26 cellular contexts compared by ENCODE assay signal in genomic region chr6:130534627-130535026, GRCh38.
"Had no signal": no experiment of that assay in that cellular context is flagged by ENCODE, and none has a peak within 500 bp of the region (broad histone marks: within the 10 kb centered on the region; RNA-seq: fewer than 3 reads in every experiment).

No MANE protein-coding gene starts in this region.

- H3K4me3 ChIP-seq: stomach, suprapubic skin, testis, thoracic aorta, thyroid gland, tibial artery, tibial nerve, transverse colon, upper lobe of left lung, upper lobe of right lung, uterus, vagina had no signal

- FAIRE-seq: urothelium cell line had no signal

- H3K27ac ChIP-seq: stomach, suprapubic skin, testis, thoracic aorta, thyroid gland, tibial artery, tibial nerve, transverse colon, upper lobe of left lung, upper lobe of right lung, uterus, vagina had no signal

- ATAC-seq: stimulated activated effector memory CD8-positive, alpha-beta T cell treated with anti-CD3 and anti-CD28 coated beads, Interleukin-12 subunit alpha, Interleukin-12 subunit beta, amount 100 ng/mL, for 72 hours; stimulated activated memory B cell treated with anti-CD40 and anti-IgM and Interleukin-4, amounts not matched to agents 10 μg/mL and 1 μg/mL and 100 μg/mL, for 72 hours; stimulated activated naive B cell treated with anti-CD40 and anti-IgM and Interleukin-4, amounts not matched to agents 10 μg/mL and 1 μg/mL and 100 μg/mL, for 72 hours; stimulated activated naive CD8-positive, alpha-beta T cell treated with anti-CD3 and anti-CD28 coated beads, Interleukin-15, amount 100 ng/mL, for 72 hours; stimulated activated naive CD8-positive, alpha-beta T cell treated with anti-CD3 and anti-CD28 coated beads, Interleukin-15, Interleukin-2, amounts not matched to agents 100 U/mL and 50 U/mL, for 24 hours; upper lobe of right lung had no signal

- H3K36me3 ChIP-seq: stomach, suprapubic skin, thoracic aorta, thyroid gland, tibial artery, tibial nerve, transverse colon, upper lobe of left lung, upper lobe of right lung, uterus, vagina had no signal

- H3K27me3 ChIP-seq: stomach, suprapubic skin, testis, thyroid gland, tibial artery, tibial nerve, transverse colon, upper lobe of left lung, upper lobe of right lung, uterus, vagina had no signal

- DNase-seq: stimulated activated CD4-positive, alpha-beta T cell treated with anti-CD3 and anti-CD28 coated beads, Interleukin-2, amount 100 ng/mL, for 48 hours; stimulated activated CD4-positive, alpha-beta T cell treated with anti-CD3 and anti-CD28 coated beads, Interleukin-4, amount 100 ng/mL, for 1 hour; stimulated activated CD4-positive, alpha-beta T cell treated with anti-CD3 and anti-CD28 coated beads, Interleukin-4, amount 100 ng/mL, for 24 hours; stimulated activated CD4-positive, alpha-beta T cell treated with anti-CD3 and anti-CD28 coated beads, Interleukin-4, amount 100 ng/mL, for 4 hours; stimulated activated CD8-positive, alpha-beta memory T cell treated with anti-CD3 and anti-CD28 coated beads, Interleukin-4, amount 100 ng/mL, for 48 hours; stimulated activated naive B cell treated with anti-CD40 and anti-IgM and Interleukin-4, amounts not matched to agents 10 μg/mL and 1 μg/mL and 100 μg/mL, for 72 hours; stimulated activated naive CD4-positive, alpha-beta T cell; stimulated activated naive CD4-positive, alpha-beta T cell treated with Interleukin-2 at 50 U/mL for 16 hours; stimulated activated naive CD8-positive, alpha-beta T cell treated with anti-CD3 and anti-CD28 coated beads, Interleukin-15, amount 100 ng/mL, for 72 hours; stimulated activated naive CD8-positive, alpha-beta T cell treated with anti-CD3 and anti-CD28 coated beads, Interleukin-15, Interleukin-2, amounts not matched to agents 100 U/mL and 50 U/mL, for 24 hours; stomach; substantia nigra; testis; thyroid gland; tibial artery; transverse colon; upper lobe of left lung; upper lobe of right lung; uterus had no signal

- H3K4me1 ChIP-seq: stomach, suprapubic skin, testis, thyroid gland, tibial artery, tibial nerve, transverse colon, upper lobe of left lung, upper lobe of right lung, uterus, vagina had no signal

- H3K9me3 ChIP-seq: testis, thoracic aorta, thyroid gland, upper lobe of right lung, uterus, vagina had no signal
